Comparison of ENCODE assay signal across 1 cellular context in the genomic region with DNA sequence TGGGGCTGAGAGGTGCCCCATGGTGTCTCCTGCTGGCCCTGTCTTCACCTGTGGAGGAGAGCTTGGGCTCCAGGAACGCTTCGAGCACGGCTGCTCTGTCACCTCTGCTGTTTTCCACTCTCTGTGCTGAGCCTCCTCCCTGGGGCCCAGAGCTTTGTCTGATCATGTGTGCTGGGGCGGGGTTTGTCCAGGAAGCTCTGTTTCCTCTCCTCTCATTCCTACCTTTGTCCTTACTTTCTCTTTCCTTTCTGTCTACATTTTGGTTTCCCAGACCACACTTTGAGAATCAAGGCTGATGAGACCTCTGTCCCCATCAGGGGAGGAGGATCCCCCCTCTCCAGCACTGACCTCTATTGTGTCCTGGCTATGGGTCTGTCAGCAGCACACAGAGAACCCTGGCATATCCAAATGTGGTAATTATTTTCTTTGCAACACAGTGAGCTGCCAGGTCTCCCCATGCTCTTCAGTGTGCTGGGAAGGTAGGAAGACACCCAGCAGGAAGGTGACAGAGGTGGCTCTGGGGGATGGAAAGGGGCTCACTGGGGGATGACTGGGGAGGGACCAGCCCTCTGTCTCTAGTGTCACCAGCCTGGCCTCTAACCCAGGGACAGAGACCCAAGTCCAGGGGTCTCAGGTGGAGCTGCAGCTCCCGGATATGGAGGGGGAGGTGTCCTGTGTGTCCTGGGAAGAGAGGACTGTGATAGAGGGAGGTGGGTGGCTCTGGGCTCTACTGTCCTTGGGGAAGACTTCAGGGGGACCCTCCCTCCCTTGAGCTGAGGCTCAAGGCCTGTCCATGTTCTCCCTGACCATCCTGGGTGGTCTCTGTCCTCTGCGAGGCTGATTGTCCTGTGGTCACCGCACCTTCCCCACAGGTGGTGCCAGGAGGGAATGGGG.
TF ChIP-seq lines count a peak whose summit lies in the region.

A gene (minus strand): TSS at position 128 of the 894 bp plus-strand sequence. CDS start 107 bp downstream, at position 21.

TF ChIP-seq in HepG2, 621 proteins besides CTCF, POLR2A, EP300 and RAD21 (continued from another document and continues in another):
- TF ChIP-seq, protein P1, sequence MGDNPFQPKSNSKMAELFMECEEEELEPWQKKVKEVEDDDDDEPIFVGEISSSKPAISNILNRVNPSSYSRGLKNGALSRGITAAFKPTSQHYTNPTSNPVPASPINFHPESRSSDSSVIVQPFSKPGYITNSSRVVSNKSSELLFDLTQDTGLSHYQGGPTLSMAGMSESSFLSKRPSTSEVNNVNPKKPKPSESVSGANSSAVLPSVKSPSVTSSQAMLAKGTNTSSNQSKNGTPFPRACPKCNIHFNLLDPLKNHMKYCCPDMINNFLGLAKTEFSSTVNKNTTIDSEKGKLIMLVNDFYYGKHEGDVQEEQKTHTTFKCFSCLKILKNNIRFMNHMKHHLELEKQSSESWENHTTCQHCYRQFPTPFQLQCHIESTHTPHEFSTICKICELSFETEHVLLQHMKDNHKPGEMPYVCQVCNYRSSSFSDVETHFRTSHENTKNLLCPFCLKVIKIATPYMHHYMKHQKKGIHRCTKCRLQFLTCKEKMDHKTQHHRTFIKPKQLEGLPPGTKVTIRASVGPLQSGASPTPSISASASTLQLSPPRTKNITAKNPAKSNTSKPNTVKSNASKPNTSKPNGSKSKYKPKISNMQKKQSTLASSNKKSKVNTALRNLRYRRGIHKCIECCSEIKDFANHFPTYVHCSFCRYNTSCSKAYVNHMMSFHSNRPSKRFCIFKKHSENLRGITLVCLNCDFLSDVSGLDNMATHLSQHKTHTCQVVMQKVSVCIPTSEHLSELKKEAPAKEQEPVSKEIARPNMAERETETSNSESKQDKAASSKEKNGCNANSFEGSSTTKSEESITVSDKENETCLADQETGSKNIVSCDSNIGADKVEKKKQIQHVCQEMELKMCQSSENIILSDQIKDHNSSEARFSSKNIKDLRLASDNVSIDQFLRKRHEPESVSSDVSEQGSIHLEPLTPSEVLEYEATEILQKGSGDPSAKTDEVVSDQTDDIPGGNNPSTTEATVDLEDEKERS (CRISPR knock-in tag; IDR thresholded peaks at IDR 0.05) = no peak
- TF ChIP-seq SUZ12 (IDR thresholded peaks at IDR 0.05; ENCODE audit: low read depth, low read length) = no peak
- TF ChIP-seq ZNF773 (CRISPR knock-in tag; IDR thresholded peaks at IDR 0.05; ENCODE audit: borderline replicate concordance) = no peak
- no peak for TF ChIP-seq ZNF549 (CRISPR knock-in tag; IDR thresholded peaks at IDR 0.05)
- TF ChIP-seq HMG20A (CRISPR knock-in tag; IDR thresholded peaks at IDR 0.05; ENCODE audit: borderline replicate concordance) = no peak
- TF ChIP-seq ASH2L (IDR thresholded peaks at IDR 0.05; ENCODE audit: insufficient read length, low read depth, low read length) = no peak
- TF ChIP-seq ZSCAN9 (CRISPR knock-in tag; IDR thresholded peaks at IDR 0.05; ENCODE audit: borderline replicate concordance) = peak; percentile 84
- TF ChIP-seq NFIC (IDR thresholded peaks at IDR 0.05; ENCODE audit: low read length) = no peak
- TF ChIP-seq ZNF891 (CRISPR knock-in tag; IDR thresholded peaks at IDR 0.05) = no peak
- no peak for TF ChIP-seq PITX1 (CRISPR knock-in tag; IDR thresholded peaks at IDR 0.05)
- TF ChIP-seq ZKSCAN1 (IDR thresholded peaks at IDR 0.05; ENCODE audit: low read length) = no peak
- TF ChIP-seq RAD51 (IDR thresholded peaks at IDR 0.05; ENCODE audit: borderline replicate concordance) = no peak
- TF ChIP-seq, protein P2, sequence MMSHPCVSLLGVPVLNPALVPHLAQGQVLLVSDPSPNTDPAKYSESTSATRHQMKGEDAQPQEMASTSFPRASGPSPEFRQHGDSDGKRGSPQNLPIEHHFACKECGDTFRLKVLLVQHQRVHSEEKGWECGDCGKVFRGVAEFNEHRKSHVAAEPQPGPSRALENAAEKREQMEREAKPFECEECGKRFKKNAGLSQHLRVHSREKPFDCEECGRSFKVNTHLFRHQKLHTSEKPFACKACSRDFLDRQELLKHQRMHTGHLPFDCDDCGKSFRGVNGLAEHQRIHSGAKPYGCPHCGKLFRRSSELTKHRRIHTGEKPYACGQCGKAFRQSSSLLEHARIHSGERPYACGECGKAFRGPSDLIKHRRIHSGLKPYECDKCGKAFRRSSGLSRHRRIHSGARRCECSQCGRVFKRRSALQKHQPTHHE (CRISPR knock-in tag; IDR thresholded peaks at IDR 0.05; ENCODE audit: borderline replicate concordance) = no peak
- no peak for TF ChIP-seq ZNF350 (CRISPR knock-in tag; IDR thresholded peaks at IDR 0.05; ENCODE audit: borderline replicate concordance, low read depth)
- no peak for TF ChIP-seq MXD4 (CRISPR knock-in tag; IDR thresholded peaks at IDR 0.05)
- TF ChIP-seq RELA (CRISPR knock-in tag; IDR thresholded peaks at IDR 0.05) = no peak
- TF ChIP-seq KDM3A (CRISPR knock-in tag; IDR thresholded peaks at IDR 0.05; ENCODE audit: low read depth) = no peak
- TF ChIP-seq ZNF607 (CRISPR knock-in tag; IDR thresholded peaks at IDR 0.05; ENCODE audit: borderline replicate concordance) = no peak; the same call in 1 of the 2 replicates
- TF ChIP-seq HNRNPLL (IDR thresholded peaks at IDR 0.05; ENCODE audit: low read depth, low read length, poor library complexity, severe bottlenecking) = no peak
- TF ChIP-seq CHD2 (IDR thresholded peaks at IDR 0.05; ENCODE audit: low read depth, low read length) = no peak
- no peak for TF ChIP-seq HNRNPH1 (optimal IDR thresholded peaks at IDR 0.05; ENCODE audit: low read depth, low read length)
- TF ChIP-seq ETV6 (CRISPR knock-in tag; conservative IDR thresholded peaks at IDR 0.05) = no peak; the same call in 1 of the 2 replicates
- no peak for TF ChIP-seq ZFP41 (CRISPR knock-in tag; IDR thresholded peaks at IDR 0.05; ENCODE audit: borderline replicate concordance)
- TF ChIP-seq SP2 (CRISPR knock-in tag; IDR thresholded peaks at IDR 0.05) = no peak
- TF ChIP-seq, protein P3, sequence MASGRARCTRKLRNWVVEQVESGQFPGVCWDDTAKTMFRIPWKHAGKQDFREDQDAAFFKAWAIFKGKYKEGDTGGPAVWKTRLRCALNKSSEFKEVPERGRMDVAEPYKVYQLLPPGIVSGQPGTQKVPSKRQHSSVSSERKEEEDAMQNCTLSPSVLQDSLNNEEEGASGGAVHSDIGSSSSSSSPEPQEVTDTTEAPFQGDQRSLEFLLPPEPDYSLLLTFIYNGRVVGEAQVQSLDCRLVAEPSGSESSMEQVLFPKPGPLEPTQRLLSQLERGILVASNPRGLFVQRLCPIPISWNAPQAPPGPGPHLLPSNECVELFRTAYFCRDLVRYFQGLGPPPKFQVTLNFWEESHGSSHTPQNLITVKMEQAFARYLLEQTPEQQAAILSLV (CRISPR knock-in tag; IDR thresholded peaks at IDR 0.05; ENCODE audit: borderline replicate concordance) = 0 out of 2 replicates have a peak, but pooled peaks have one; percentile 13
- TF ChIP-seq, protein P4, sequence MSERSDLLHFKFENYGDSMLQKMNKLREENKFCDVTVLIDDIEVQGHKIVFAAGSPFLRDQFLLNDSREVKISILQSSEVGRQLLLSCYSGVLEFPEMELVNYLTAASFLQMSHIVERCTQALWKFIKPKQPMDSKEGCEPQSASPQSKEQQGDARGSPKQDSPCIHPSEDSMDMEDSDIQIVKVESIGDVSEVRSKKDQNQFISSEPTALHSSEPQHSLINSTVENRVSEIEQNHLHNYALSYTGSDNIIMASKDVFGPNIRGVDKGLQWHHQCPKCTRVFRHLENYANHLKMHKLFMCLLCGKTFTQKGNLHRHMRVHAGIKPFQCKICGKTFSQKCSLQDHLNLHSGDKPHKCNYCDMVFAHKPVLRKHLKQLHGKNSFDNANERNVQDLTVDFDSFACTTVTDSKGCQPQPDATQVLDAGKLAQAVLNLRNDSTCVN (CRISPR knock-in tag; IDR thresholded peaks at IDR 0.05; ENCODE audit: borderline replicate concordance) = 0 out of 2 replicates have a peak, but pooled peaks have one; percentile 20
- TF ChIP-seq, protein P5, sequence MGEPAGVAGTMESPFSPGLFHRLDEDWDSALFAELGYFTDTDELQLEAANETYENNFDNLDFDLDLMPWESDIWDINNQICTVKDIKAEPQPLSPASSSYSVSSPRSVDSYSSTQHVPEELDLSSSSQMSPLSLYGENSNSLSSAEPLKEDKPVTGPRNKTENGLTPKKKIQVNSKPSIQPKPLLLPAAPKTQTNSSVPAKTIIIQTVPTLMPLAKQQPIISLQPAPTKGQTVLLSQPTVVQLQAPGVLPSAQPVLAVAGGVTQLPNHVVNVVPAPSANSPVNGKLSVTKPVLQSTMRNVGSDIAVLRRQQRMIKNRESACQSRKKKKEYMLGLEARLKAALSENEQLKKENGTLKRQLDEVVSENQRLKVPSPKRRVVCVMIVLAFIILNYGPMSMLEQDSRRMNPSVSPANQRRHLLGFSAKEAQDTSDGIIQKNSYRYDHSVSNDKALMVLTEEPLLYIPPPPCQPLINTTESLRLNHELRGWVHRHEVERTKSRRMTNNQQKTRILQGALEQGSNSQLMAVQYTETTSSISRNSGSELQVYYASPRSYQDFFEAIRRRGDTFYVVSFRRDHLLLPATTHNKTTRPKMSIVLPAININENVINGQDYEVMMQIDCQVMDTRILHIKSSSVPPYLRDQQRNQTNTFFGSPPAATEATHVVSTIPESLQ (CRISPR knock-in tag; conservative IDR thresholded peaks at IDR 0.05) = 0 out of 2 replicates have a peak, but pooled peaks have one; percentile 37
- TF ChIP-seq ZNF180 (CRISPR knock-in tag; IDR thresholded peaks at IDR 0.05; ENCODE audit: borderline replicate concordance, low read depth) = no peak
- TF ChIP-seq ZSCAN12 (CRISPR knock-in tag; IDR thresholded peaks at IDR 0.05) = no peak
- TF ChIP-seq TP53 (CRISPR knock-in tag; conservative IDR thresholded peaks at IDR 0.05) = no peak
- TF ChIP-seq ZNF101 (CRISPR knock-in tag; IDR thresholded peaks at IDR 0.05; ENCODE audit: borderline replicate concordance, low read depth) = no peak
- TF ChIP-seq, protein P6, sequence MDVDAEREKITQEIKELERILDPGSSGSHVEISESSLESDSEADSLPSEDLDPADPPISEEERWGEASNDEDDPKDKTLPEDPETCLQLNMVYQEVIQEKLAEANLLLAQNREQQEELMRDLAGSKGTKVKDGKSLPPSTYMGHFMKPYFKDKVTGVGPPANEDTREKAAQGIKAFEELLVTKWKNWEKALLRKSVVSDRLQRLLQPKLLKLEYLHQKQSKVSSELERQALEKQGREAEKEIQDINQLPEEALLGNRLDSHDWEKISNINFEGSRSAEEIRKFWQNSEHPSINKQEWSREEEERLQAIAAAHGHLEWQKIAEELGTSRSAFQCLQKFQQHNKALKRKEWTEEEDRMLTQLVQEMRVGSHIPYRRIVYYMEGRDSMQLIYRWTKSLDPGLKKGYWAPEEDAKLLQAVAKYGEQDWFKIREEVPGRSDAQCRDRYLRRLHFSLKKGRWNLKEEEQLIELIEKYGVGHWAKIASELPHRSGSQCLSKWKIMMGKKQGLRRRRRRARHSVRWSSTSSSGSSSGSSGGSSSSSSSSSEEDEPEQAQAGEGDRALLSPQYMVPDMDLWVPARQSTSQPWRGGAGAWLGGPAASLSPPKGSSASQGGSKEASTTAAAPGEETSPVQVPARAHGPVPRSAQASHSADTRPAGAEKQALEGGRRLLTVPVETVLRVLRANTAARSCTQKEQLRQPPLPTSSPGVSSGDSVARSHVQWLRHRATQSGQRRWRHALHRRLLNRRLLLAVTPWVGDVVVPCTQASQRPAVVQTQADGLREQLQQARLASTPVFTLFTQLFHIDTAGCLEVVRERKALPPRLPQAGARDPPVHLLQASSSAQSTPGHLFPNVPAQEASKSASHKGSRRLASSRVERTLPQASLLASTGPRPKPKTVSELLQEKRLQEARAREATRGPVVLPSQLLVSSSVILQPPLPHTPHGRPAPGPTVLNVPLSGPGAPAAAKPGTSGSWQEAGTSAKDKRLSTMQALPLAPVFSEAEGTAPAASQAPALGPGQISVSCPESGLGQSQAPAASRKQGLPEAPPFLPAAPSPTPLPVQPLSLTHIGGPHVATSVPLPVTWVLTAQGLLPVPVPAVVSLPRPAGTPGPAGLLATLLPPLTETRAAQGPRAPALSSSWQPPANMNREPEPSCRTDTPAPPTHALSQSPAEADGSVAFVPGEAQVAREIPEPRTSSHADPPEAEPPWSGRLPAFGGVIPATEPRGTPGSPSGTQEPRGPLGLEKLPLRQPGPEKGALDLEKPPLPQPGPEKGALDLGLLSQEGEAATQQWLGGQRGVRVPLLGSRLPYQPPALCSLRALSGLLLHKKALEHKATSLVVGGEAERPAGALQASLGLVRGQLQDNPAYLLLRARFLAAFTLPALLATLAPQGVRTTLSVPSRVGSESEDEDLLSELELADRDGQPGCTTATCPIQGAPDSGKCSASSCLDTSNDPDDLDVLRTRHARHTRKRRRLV (CRISPR knock-in tag; IDR thresholded peaks at IDR 0.05) = no peak
- TF ChIP-seq, protein P7, sequence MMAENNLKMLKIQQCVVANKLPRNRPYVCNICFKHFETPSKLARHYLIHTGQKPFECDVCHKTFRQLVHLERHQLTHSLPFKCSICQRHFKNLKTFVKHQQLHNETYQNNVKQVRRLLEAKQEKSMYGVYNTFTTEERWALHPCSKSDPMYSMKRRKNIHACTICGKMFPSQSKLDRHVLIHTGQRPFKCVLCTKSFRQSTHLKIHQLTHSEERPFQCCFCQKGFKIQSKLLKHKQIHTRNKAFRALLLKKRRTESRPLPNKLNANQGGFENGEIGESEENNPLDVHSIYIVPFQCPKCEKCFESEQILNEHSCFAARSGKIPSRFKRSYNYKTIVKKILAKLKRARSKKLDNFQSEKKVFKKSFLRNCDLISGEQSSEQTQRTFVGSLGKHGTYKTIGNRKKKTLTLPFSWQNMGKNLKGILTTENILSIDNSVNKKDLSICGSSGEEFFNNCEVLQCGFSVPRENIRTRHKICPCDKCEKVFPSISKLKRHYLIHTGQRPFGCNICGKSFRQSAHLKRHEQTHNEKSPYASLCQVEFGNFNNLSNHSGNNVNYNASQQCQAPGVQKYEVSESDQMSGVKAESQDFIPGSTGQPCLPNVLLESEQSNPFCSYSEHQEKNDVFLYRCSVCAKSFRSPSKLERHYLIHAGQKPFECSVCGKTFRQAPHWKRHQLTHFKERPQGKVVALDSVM (CRISPR knock-in tag; IDR thresholded peaks at IDR 0.05) = peak; percentile 8; the same call in 1 of the 2 replicates
- no peak for TF ChIP-seq HIVEP1 (CRISPR knock-in tag; IDR thresholded peaks at IDR 0.05)
- TF ChIP-seq EEA1 (CRISPR knock-in tag; IDR thresholded peaks at IDR 0.05; ENCODE audit: borderline replicate concordance) = no peak
- no peak for TF ChIP-seq ZFP36L2 (CRISPR knock-in tag; IDR thresholded peaks at IDR 0.05)
- TF ChIP-seq GTF2F1 (IDR thresholded peaks at IDR 0.05; ENCODE audit: low read length) = no peak
- peak; percentile 58; the same call in 1 of the 2 replicates for TF ChIP-seq GFI1 (CRISPR knock-in tag; IDR thresholded peaks at IDR 0.05; ENCODE audit: borderline replicate concordance)
- no peak; the same call in 1 of the 2 replicates for TF ChIP-seq ZBTB20 (CRISPR knock-in tag; IDR thresholded peaks at IDR 0.05; ENCODE audit: borderline replicate concordance, low read depth)
- 0 out of 2 replicates have a peak, but pooled peaks have one; percentile 27 for TF ChIP-seq ZNF232 (CRISPR knock-in tag; IDR thresholded peaks at IDR 0.05; ENCODE audit: borderline replicate concordance)
- peak; percentile 71 for TF ChIP-seq GATA4 (IDR thresholded peaks at IDR 0.05; ENCODE audit: borderline replicate concordance, low read depth)
- TF ChIP-seq, protein P8, sequence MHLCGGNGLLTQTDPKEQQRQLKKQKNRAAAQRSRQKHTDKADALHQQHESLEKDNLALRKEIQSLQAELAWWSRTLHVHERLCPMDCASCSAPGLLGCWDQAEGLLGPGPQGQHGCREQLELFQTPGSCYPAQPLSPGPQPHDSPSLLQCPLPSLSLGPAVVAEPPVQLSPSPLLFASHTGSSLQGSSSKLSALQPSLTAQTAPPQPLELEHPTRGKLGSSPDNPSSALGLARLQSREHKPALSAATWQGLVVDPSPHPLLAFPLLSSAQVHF (CRISPR knock-in tag; IDR thresholded peaks at IDR 0.05) = no peak
- no peak for TF ChIP-seq HNRNPUL1 (IDR thresholded peaks at IDR 0.05; ENCODE audit: low read depth, low read length)
